10 cellular contexts compared by ENCODE assay signal in the genomic region with DNA sequence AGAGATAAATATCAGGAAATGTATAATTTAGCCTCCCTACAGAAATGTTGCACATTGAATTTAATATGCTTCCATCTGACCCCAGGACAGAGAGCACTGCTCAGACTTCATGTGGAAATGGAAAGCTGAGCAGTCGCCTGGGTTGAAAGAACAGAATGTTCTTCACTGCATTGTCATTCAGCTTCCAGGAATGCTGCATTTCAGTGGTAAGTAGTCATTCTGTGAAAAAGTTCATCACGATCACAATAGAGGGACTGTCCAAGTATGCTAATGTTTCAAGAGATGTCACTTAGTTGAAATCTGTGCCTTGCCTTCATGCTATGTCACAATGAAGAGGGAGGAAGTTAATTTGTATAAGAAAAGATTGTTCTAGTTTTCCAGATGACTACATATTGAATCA.
A peak's percentile ranks its signal among the peaks of the same experiment; 100 is the strongest.
DNase-seq lines count a peak whose midpoint lies in the region; ATAC-seq and TF ChIP-seq lines count a peak whose summit lies in the region.
"Had no signal": no experiment of that assay in that cellular context is flagged by ENCODE, and none has a peak within 500 bp of the region (broad histone marks: within the 10 kb centered on the region; RNA-seq: fewer than 3 reads in every experiment).

No MANE protein-coding gene starts in this region.

- POLR2A ChIA-PET in naive thymus-derived CD4-positive, alpha-beta T cell (lab: Charles Lee) = no interaction called here

- no peaks in the 10 kb centered on the region for H3K27me3 ChIP-seq in naive thymus-derived CD4-positive, alpha-beta T cell (ENCODE audit: control insufficient read depth in 2 of 2, insufficient read depth in 2 of 2, low read length in 2 of 2)

- no peak overlapping the region for H3K27ac Mint-ChIP-seq in naive thymus-derived CD4-positive, alpha-beta T cell

- no peak overlapping the region for H3K4me3 ChIP-seq in GM12865 (ENCODE audit: low read depth, low read length)
- no peak overlapping the region for H3K4me3 ChIP-seq in astrocyte of the cerebellum (ENCODE audit: low read depth, low read length)
- no peak overlapping the region for H3K4me3 ChIP-seq in naive thymus-derived CD4-positive, alpha-beta T cell (ENCODE audit: low read length)

- intact Hi-C loops in naive thymus-derived CD4-positive, alpha-beta T cell (cut with micrococcal nuclease) = no loop called here

- no peaks in the 10 kb centered on the region for H3K4me1 ChIP-seq in naive thymus-derived CD4-positive, alpha-beta T cell (ENCODE audit: control insufficient read depth in 2 of 2, insufficient read depth in 2 of 2, low read length in 2 of 2)

- H3K9me3 ChIP-seq in naive thymus-derived CD4-positive, alpha-beta T cell (ENCODE audit: control insufficient read depth in 2 of 3, low read length in 3 of 3) = no peaks in the 10 kb centered on the region

- peaks cover 0 to 3% (median 0%) of the 10 kb centered on the region in 7 donors for H3K4me1 Mint-ChIP-seq in naive thymus-derived CD4-positive, alpha-beta T cell

- H3K36me3 Mint-ChIP-seq in naive thymus-derived CD4-positive, alpha-beta T cell = peaks cover 0 to 7% (median 0%) of the 10 kb centered on the region in 5 donors

- DNase-seq in GM12865 (ENCODE audit: low read depth) (peak; percentile 28), astrocyte of the cerebellum (ENCODE audit: low read depth) (peak; percentile 19), medulla oblongata (ENCODE audit: extremely low spot score) (peak; percentile 56)
- DNase-seq in stimulated activated CD8-positive, alpha-beta memory T cell treated with anti-CD3 and anti-CD28 coated beads, Interleukin-4, amount 100 ng/mL, for 48 hours = no peak
- DNase-seq in naive thymus-derived CD4-positive, alpha-beta T cell = no peak
- DNase-seq: COR-L47, left colon had no signal

- no peaks in the 10 kb centered on the region for H3K36me3 ChIP-seq in naive thymus-derived CD4-positive, alpha-beta T cell (ENCODE audit: control insufficient read depth in 2 of 3, insufficient read depth in 3 of 3, low read length in 3 of 3)

- in situ Hi-C loops in astrocyte of the cerebellum (cut with HindIII; ENCODE audit: low sequenced_read_pairs) = loop anchor here (5.0 kb wide), 1 partner anchor 73 kb away; no protein-coding TSS in a partner anchor

- peaks cover 0 to 7% (median 0%) of the 10 kb centered on the region in 5 donors for H3K27me3 Mint-ChIP-seq in naive thymus-derived CD4-positive, alpha-beta T cell

- CTCF ChIA-PET in naive thymus-derived CD4-positive, alpha-beta T cell (lab: Charles Lee) = no interaction called here

- no peak for TF ChIP-seq CTCF in GM12865 (IDR thresholded peaks at IDR 0.05; ENCODE audit: insufficient read depth, low read depth, low read length, missing control alignments)
- no peak for TF ChIP-seq CTCF in astrocyte of the cerebellum (IDR thresholded peaks at IDR 0.05; ENCODE audit: low read depth, low read length, missing control alignments)

- no peak overlapping the region for H3K4me3 Mint-ChIP-seq in naive thymus-derived CD4-positive, alpha-beta T cell

- no peaks in the 10 kb centered on the region for H3K9me3 Mint-ChIP-seq in naive thymus-derived CD4-positive, alpha-beta T cell

- H3K27ac ChIP-seq in naive thymus-derived CD4-positive, alpha-beta T cell (ENCODE audit: low read depth, low read length) = no peak overlapping the region

- peak; percentile 58 for ATAC-seq in HG02759 (IDR thresholded peaks at IDR 0.05; ENCODE audit: unreplicated experiment)
- no peak for ATAC-seq in GM21825 (IDR thresholded peaks at IDR 0.05; ENCODE audit: unreplicated experiment)
- ATAC-seq in naive thymus-derived CD4-positive, alpha-beta T cell = no peak
- no peak for ATAC-seq in HG02840 (IDR thresholded peaks at IDR 0.05; ENCODE audit: low FRiP score, unreplicated experiment)
- ATAC-seq: left colon had no signal

Comparison
In these comparisons a context has a peak if more than half of its experiments do, and no peak if none do; other contexts are left out.
1. DNase-seq: peak in GM12865 (single experiment), astrocyte of the cerebellum (single experiment) and medulla oblongata (single experiment); none in stimulated activated CD8-positive, alpha-beta memory T cell treated with anti-CD3 and anti-CD28 coated beads, Interleukin-4, amount 100 ng/mL, for 48 hours (single experiment) and naive thymus-derived CD4-positive, alpha-beta T cell (0 of 9).